8 cellular contexts compared by ENCODE assay signal in the genomic region with DNA sequence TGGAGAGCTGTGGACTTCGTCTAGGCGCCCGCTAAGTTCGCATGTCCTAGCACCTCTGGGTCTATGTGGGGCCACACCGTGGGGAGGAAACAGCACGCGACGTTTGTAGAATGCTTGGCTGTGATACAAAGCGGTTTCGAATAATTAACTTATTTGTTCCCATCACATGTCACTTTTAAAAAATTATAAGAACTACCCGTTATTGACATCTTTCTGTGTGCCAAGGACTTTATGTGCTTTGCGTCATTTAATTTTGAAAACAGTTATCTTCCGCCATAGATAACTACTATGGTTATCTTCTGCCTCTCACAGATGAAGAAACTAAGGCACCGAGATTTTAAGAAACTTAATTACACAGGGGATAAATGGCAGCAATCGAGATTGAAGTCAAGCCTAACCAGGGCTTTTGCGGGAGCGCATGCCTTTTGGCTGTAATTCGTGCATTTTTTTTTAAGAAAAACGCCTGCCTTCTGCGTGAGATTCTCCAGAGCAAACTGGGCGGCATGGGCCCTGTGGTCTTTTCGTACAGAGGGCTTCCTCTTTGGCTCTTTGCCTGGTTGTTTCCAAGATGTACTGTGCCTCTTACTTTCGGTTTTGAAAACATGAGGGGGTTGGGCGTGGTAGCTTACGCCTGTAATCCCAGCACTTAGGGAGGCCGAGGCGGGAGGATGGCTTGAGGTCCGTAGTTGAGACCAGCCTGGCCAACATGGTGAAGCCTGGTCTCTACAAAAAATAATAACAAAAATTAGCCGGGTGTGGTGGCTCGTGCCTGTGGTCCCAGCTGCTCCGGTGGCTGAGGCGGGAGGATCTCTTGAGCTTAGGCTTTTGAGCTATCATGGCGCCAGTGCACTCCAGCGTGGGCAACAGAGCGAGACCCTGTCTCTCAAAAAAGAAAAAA. TPM values are rescaled to one million over a fixed set of nuclear protein-coding genes. Genes with fewer than 3 reads are reported as not detected.
A peak's percentile ranks its signal among the peaks of the same experiment; 100 is the strongest.
DNase-seq lines count a peak whose midpoint lies in the region; ATAC-seq, FAIRE-seq and TF ChIP-seq lines count a peak whose summit lies in the region.

No MANE protein-coding gene starts in this region.

- peak; percentile 83 for FAIRE-seq in GM19239 (lab: Jason Lieb, UNC)

- DNase-seq in AG04449 (ENCODE audit: low read depth, low spot score) (no peak), GM19239 (ENCODE audit: insufficient read length, low spot score) (no peak), NCI-H345 treated with DMSO at 0.1 percent for 48 hours (lab: John Stamatoyannopoulos, UW; ENCODE audit: unreplicated experiment) (peak; percentile 13), dermis blood vessel endothelial cell (peak; percentile 89), left lobe of liver (ENCODE audit: low spot score) (peak; percentile 70)
- DNase-seq in stimulated activated CD4-positive, alpha-beta T cell treated with anti-CD3 and anti-CD28 coated beads, Interleukin-2, amount 100 ng/mL, for 4 hours (ENCODE audit: low read depth): peak; percentile 59

- CTCF ChIA-PET in AG04449 (lab: Yijun Ruan, JAX): interaction anchor here (1.6 to 6.8 kb wide), 5 partner anchors 16 to 49 kb away, joined by 6 to 85 read pairs (median 22); a partner anchor contains a TSS

- peak; percentile 28 to 37 for ATAC-seq in activated CD4-positive, CD25-positive, alpha-beta regulatory T cell treated with anti-CD3 and anti-CD28 coated beads, Interleukin-2, amount 50 U/mL, for 24 hours
- ATAC-seq in left lobe of liver: peak; percentile 64
- no peak for ATAC-seq in HG03097 (IDR thresholded peaks at IDR 0.05; ENCODE audit: low FRiP score, unreplicated experiment)

- H3K4me3 ChIP-seq in AG04449 (ENCODE audit: low read depth, low read length): peak overlapping the region; percentile 99

- TF ChIP-seq CTCF in AG04449 (IDR thresholded peaks at IDR 0.05; ENCODE audit: insufficient read depth, low read length, missing control alignments): no peak

- POLR2A ChIA-PET in AG04449 (lab: Yijun Ruan, JAX): interaction anchor here (1.1 to 4.4 kb wide), 7 partner anchors 9 to 49 kb away, joined by 3 to 73 read pairs (median 7); a partner anchor contains a TSS

RNA-seq across cellular contexts. Expression of a gene that starts 1.0 kb away (rescaled TPM):
- 2,080 and 4,706 TPM in 2 replicates for total RNA-seq in dermis blood vessel endothelial cell
- total RNA-seq in left lobe of liver: 809 TPM

RNA-seq across cellular contexts. Expression of a gene that starts 1.2 kb away (rescaled TPM):
- total RNA-seq in dermis blood vessel endothelial cell (0.09 and 0.17 TPM in 2 replicates), left lobe of liver (0.58 TPM)

RNA-seq across cellular contexts. Expression of a gene that starts 24.0 kb away (rescaled TPM):
- total RNA-seq in dermis blood vessel endothelial cell: 12.8 and 14.1 TPM in 2 replicates
- 5.2 TPM for total RNA-seq in left lobe of liver

RNA-seq across cellular contexts. Expression of a gene that starts 48.9 kb away (rescaled TPM):
- 52.1 and 74.4 TPM in 2 replicates for total RNA-seq in dermis blood vessel endothelial cell
- 40.6 TPM for total RNA-seq in left lobe of liver

Comparison
In these comparisons a context has a peak if more than half of its experiments do, and no peak if none do; other contexts are left out.
1. DNase-seq: peak in NCI-H345 treated with DMSO at 0.1 percent for 48 hours (single experiment), dermis blood vessel endothelial cell (single experiment), left lobe of liver (single experiment) and stimulated activated CD4-positive, alpha-beta T cell treated with anti-CD3 and anti-CD28 coated beads, Interleukin-2, amount 100 ng/mL, for 4 hours (single experiment); none in AG04449 (single experiment) and GM19239 (single experiment).